ENCODE assay signal across 13 cellular contexts in genomic region chr20:33408716-33409654, GRCh38. TPM values are rescaled to one million over a fixed set of nuclear protein-coding genes. Genes with fewer than 3 reads are reported as not detected.
DNase-seq lines count a peak whose midpoint lies in the region; ATAC-seq lines count a peak whose summit lies in the region.
"Had no signal": no experiment of that assay in that cellular context is flagged by ENCODE, and none has a peak within 500 bp of the region (broad histone marks: within the 10 kb centered on the region; RNA-seq: fewer than 3 reads in every experiment).

No MANE protein-coding gene starts in this region.

- no peak overlapping the region for H3K27ac Mint-ChIP-seq in stimulated activated naive CD8-positive, alpha-beta T cell treated with anti-CD3 and anti-CD28 coated beads, Interleukin-15, amount 100 ng/mL, for 72 hours

- no peak overlapping the region for H3K4me3 Mint-ChIP-seq in stimulated activated naive CD8-positive, alpha-beta T cell treated with anti-CD3 and anti-CD28 coated beads, Interleukin-15, amount 100 ng/mL, for 72 hours

- no peaks in the 10 kb centered on the region for H3K9me3 Mint-ChIP-seq in stimulated activated naive CD8-positive, alpha-beta T cell treated with anti-CD3 and anti-CD28 coated beads, Interleukin-15, amount 100 ng/mL, for 72 hours

- H3K27me3 Mint-ChIP-seq in stimulated activated naive CD8-positive, alpha-beta T cell treated with anti-CD3 and anti-CD28 coated beads, Interleukin-15, amount 100 ng/mL, for 72 hours, result no peaks in the 10 kb centered on the region

- peak; percentile 35 for ATAC-seq in stimulated activated naive CD8-positive, alpha-beta T cell treated with anti-CD3 and anti-CD28 coated beads, Interleukin-15, Interleukin-2, amounts not matched to agents 100 U/mL and 50 U/mL, for 24 hours
- ATAC-seq in stimulated activated naive CD8-positive, alpha-beta T cell treated with anti-CD3 and anti-CD28 coated beads, Interleukin-15, amount 100 ng/mL, for 72 hours, result no peak
- ATAC-seq in esophagus mucosa, result peak; percentile 5
- ATAC-seq: HCT116 had no signal

- H3K4me1 Mint-ChIP-seq in stimulated activated naive CD8-positive, alpha-beta T cell treated with anti-CD3 and anti-CD28 coated beads, Interleukin-15, amount 100 ng/mL, for 72 hours, result no peaks in the 10 kb centered on the region

- DNase-seq in stimulated activated naive CD8-positive, alpha-beta T cell treated with anti-CD3 and anti-CD28 coated beads, Interleukin-15, Interleukin-2, amounts not matched to agents 100 U/mL and 50 U/mL, for 24 hours, result no peak
- no peak for DNase-seq in stimulated activated naive CD8-positive, alpha-beta T cell treated with anti-CD3 and anti-CD28 coated beads, Interleukin-15, amount 100 ng/mL, for 72 hours
- peak; percentile 4 for DNase-seq in OCI-M1 (lab: John Stamatoyannopoulos, UW)
- no peak for DNase-seq in NOMO-1 treated with DMSO at 0.1 percent for 48 hours (lab: John Stamatoyannopoulos, UW; ENCODE audit: unreplicated experiment)
- DNase-seq in NCI-H446 treated with DMSO at 0.1 percent for 48 hours (lab: John Stamatoyannopoulos, UW), result no peak
- no peak for DNase-seq in DMS153 treated with DMSO at 0.1 percent for 48 hours (lab: John Stamatoyannopoulos, UW; ENCODE audit: unreplicated experiment)
- no peak for DNase-seq in amniotic stem cell (lab: John Stamatoyannopoulos, UW)
- DNase-seq: cortex of kidney; NCI-H1105; NCI-H446; stimulated activated CD4-positive, alpha-beta T cell treated with anti-CD3 and anti-CD28 coated beads, Interleukin-15, amount 100 ng/mL, for 24 hours had no signal

RNA-seq across cellular contexts. Expression of gene CDK5RAP1, which starts 7.7 kb away (rescaled TPM):
- total RNA-seq in esophagus mucosa, result 14.7 TPM

RNA-seq across cellular contexts. Expression of gene SNTA1, which starts 34.6 kb away (rescaled TPM):
- total RNA-seq in esophagus mucosa, result 4.7 TPM
